Comparison of ENCODE assay signal across 1 cellular context in the genomic region with DNA sequence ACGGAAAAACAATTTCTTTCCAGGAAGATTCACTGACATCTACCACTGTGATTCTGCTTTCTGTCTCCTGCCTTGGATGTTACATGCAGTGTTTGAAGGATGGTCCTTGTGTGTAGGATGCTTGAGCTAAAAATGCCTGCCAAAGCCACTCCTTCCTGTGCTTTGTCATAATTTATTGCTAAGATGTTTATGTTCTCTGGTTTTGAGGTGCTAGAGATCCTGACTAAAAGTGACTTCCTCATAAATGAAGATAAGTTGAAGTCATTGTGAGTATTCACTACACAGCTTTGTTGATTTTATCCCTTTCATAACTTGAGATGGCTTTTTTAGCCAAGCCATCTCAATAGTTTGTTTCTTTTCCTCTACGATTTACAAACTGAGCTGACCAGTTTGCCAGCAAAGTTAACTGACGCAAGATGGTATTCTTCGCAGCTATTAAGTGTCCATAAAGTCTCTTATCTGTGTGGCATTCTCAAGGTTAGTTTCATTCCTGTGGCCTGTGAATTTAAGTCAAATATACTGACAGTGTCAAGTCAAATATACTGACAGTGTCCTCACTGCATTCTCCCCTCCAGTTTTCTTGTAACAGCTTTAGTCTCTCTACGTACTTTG.
TF ChIP-seq lines count a peak whose summit lies in the region.

No MANE protein-coding gene starts in this region.

TF ChIP-seq in HEK293T, 16 proteins besides CTCF, POLR2A, EP300 and RAD21:
- TF ChIP-seq SUZ12 (IDR thresholded peaks at IDR 0.05) = no peak
